Comparison of ENCODE assay signal across 17 cellular contexts in genomic region chr12:63909746-63910145, GRCh38.
"Had no signal": no experiment of that assay in that cellular context is flagged by ENCODE, and none has a peak within 500 bp of the region (broad histone marks: within the 10 kb centered on the region; RNA-seq: fewer than 3 reads in every experiment).

No MANE protein-coding gene starts in this region.

- H3K27ac Mint-ChIP-seq: immature natural killer cell, naive B cell, nephron progenitor cell had no signal

- H3K4me3 Mint-ChIP-seq: immature natural killer cell, naive B cell, nephron progenitor cell had no signal

- H3K36me3 ChIP-seq: esophagus squamous epithelium, gastroesophageal sphincter, left ventricle myocardium inferior, neutrophil, sigmoid colon had no signal

- H3K4me1 Mint-ChIP-seq: immature natural killer cell, naive B cell had no signal

- H3K36me3 Mint-ChIP-seq: naive B cell had no signal

- H3K27me3 ChIP-seq: esophagus squamous epithelium, gastroesophageal sphincter, neutrophil, sigmoid colon had no signal

- H3K27ac ChIP-seq: esophagus squamous epithelium, gastroesophageal sphincter, left ventricle myocardium inferior, neutrophil, sigmoid colon, skin epidermis had no signal

- ATAC-seq: gastroesophageal sphincter, left cardiac atrium had no signal

- DNase-seq: esophagus squamous epithelium; foreskin fibroblast; immature natural killer cell; kidney; left cardiac atrium; left ventricle myocardium inferior; mesendoderm; naive B cell; nephron progenitor cell; posterior cingulate gyrus; sigmoid colon; stimulated activated naive CD4-positive, alpha-beta T cell treated with Interleukin-2 at 50 U/mL for 16 hours; trophoblast cell had no signal

- H3K4me3 ChIP-seq: esophagus squamous epithelium, gastroesophageal sphincter, left ventricle myocardium inferior, lung, sigmoid colon, skin epidermis had no signal

- H3K27me3 Mint-ChIP-seq: naive B cell had no signal

- H3K9me3 ChIP-seq: neutrophil, sigmoid colon had no signal
